8 cellular contexts compared by ENCODE assay signal in genomic region chr6:148530394-148530923, GRCh38.
DNase-seq lines count a peak whose midpoint lies in the region; ATAC-seq and TF ChIP-seq lines count a peak whose summit lies in the region.

No MANE protein-coding gene starts in this region.

- no peaks in the 10 kb centered on the region for H3K27me3 ChIP-seq in SK-N-SH (ENCODE audit: insufficient read depth)
- no peaks in the 10 kb centered on the region for H3K27me3 ChIP-seq in right atrium auricular region
- H3K27me3 ChIP-seq in smooth muscle cell (ENCODE audit: low read depth) = no peaks in the 10 kb centered on the region

- peak in 1 of 2 experiments; percentile 77; a peak in 1 of 4 replicates for TF ChIP-seq EP300 in SK-N-SH (IDR thresholded peaks at IDR 0.05; ENCODE audit: borderline replicate concordance in 1 of 2, low read depth in 1 of 2, low read length in 1 of 2)

- peak; percentile 78 for ATAC-seq in GM18520 (IDR thresholded peaks at IDR 0.05; ENCODE audit: unreplicated experiment)
- ATAC-seq in HG02938 (IDR thresholded peaks at IDR 0.05; ENCODE audit: unreplicated experiment) = peak; percentile 87
- no peak for ATAC-seq in HG03097 (IDR thresholded peaks at IDR 0.05; ENCODE audit: low FRiP score, unreplicated experiment)

- H3K36me3 ChIP-seq in SK-N-SH (replicated peaks in 1 of 2; ENCODE audit: control insufficient read depth in 1 of 2, insufficient read depth in 2 of 2, low read length in 1 of 2) = peaks cover 37 to 49% of the 10 kb centered on the region in 2 experiments
- peaks cover 66% of the 10 kb centered on the region for H3K36me3 ChIP-seq in right atrium auricular region
- no peaks in the 10 kb centered on the region for H3K36me3 ChIP-seq in smooth muscle cell (ENCODE audit: low read depth)

- TF ChIP-seq CTCF in SK-N-SH (IDR thresholded peaks at IDR 0.05) (no peak), right atrium auricular region (IDR thresholded peaks at IDR 0.05) (no peak), smooth muscle cell (IDR thresholded peaks at IDR 0.05; ENCODE audit: borderline replicate concordance, insufficient read depth, poor library complexity, severe bottlenecking) (no peak)

- peaks cover 0 to 41% of the 10 kb centered on the region in 2 experiments for H3K4me1 ChIP-seq in SK-N-SH (ENCODE audit: control insufficient read depth in 1 of 2, insufficient read depth in 2 of 2, low read depth in 1 of 2, low read length in 1 of 2)
- H3K4me1 ChIP-seq in right atrium auricular region = peaks cover 0 to 40% of the 10 kb centered on the region in 2 donors
- H3K4me1 ChIP-seq in smooth muscle cell (ENCODE audit: low read depth) = peaks cover 10% of the 10 kb centered on the region

- WGBS in SK-N-SH (ENCODE audit: low lambda C conversion rate) = 5% methylated on average over 8 of the region's 8 CpGs
- WGBS in smooth muscle cell (ENCODE audit: low lambda C conversion rate) = 7% methylated on average over 8 of the region's 8 CpGs

- no peak overlapping the region; the same call in 1 of the 2 replicates for H2AFZ ChIP-seq in SK-N-SH (ENCODE audit: low read depth)
- H2AFZ ChIP-seq in smooth muscle cell (ENCODE audit: low read depth) = no peak overlapping the region

- H3K27ac ChIP-seq in SK-N-SH (ENCODE audit: low read depth in 2 of 2, low read length in 1 of 2) (peak overlapping the region; percentile 85 to 100), right atrium auricular region (peak overlapping the region; percentile 59 to 62), smooth muscle cell (ENCODE audit: low read depth) (peak overlapping the region; percentile 72)

- H3K9ac ChIP-seq in SK-N-SH (peak overlapping the region; percentile 79), smooth muscle cell (ENCODE audit: low read depth) (peak overlapping the region; percentile 17)

- TF ChIP-seq RAD21 in SK-N-SH (IDR thresholded peaks at IDR 0.05; ENCODE audit: low read length) = no peak

- DNase-seq in SK-N-SH (no peak), right atrium auricular region (ENCODE audit: low spot score) (no peak), smooth muscle cell (lab: John Stamatoyannopoulos, UW; ENCODE audit: unreplicated experiment) (no peak), GF-D8 (lab: John Stamatoyannopoulos, UW) (no peak), UCSD-AML1 (lab: John Stamatoyannopoulos, UW; ENCODE audit: unreplicated experiment) (no peak)

- H3F3A ChIP-seq in SK-N-SH (replicated peaks; ENCODE audit: insufficient read depth) = peaks cover 47% of the 10 kb centered on the region
- peaks cover 10% of the 10 kb centered on the region for H3F3A ChIP-seq in smooth muscle cell (ENCODE audit: low read depth)

- H3K4me3 ChIP-seq in SK-N-SH (ENCODE audit: low read depth in 2 of 2, low read length in 1 of 2) (peak overlapping the region; percentile 10 to 38; a peak in 2 of 4 replicates), right atrium auricular region (peak overlapping the region in 1 of 2 donors; percentile 18), smooth muscle cell (peak overlapping the region; percentile 34)

- CTCF ChIA-PET in SK-N-SH (lab: Yijun Ruan, JAX) = no interaction called here

- H3K4me2 ChIP-seq in SK-N-SH = peak overlapping the region; percentile 43
- H3K4me2 ChIP-seq in smooth muscle cell = peak overlapping the region; percentile 77

- POLR2A ChIA-PET in SK-N-SH (lab: Yijun Ruan, JAX) = no interaction called here

- H3K79me2 ChIP-seq in SK-N-SH (ENCODE audit: insufficient read depth) (peaks cover 40% of the 10 kb centered on the region), smooth muscle cell (ENCODE audit: low read depth) (no peaks in the 10 kb centered on the region)

- H3K9me3 ChIP-seq in SK-N-SH = no peaks in the 10 kb centered on the region
- no peaks in the 10 kb centered on the region for H3K9me3 ChIP-seq in right atrium auricular region
- H3K9me3 ChIP-seq in smooth muscle cell (replicated peaks; ENCODE audit: low read depth) = no peaks in the 10 kb centered on the region

- H3K9me2 ChIP-seq in SK-N-SH = no peaks in the 10 kb centered on the region

- H4K20me1 ChIP-seq in SK-N-SH (ENCODE audit: insufficient read depth) (no peaks in the 10 kb centered on the region), smooth muscle cell (ENCODE audit: low read depth) (no peaks in the 10 kb centered on the region)

TF ChIP-seq in SK-N-SH, 30 proteins besides CTCF, POLR2A, EP300 and RAD21 (continues in another document):
- TF ChIP-seq IRF3 (IDR thresholded peaks at IDR 0.05; ENCODE audit: low read depth, low read length) = no peak
- no peak for TF ChIP-seq SIN3A (IDR thresholded peaks at IDR 0.05; ENCODE audit: borderline replicate concordance, low read depth, low read length)
- peak; percentile 87 for TF ChIP-seq PBX3 (IDR thresholded peaks at IDR 0.05)
- TF ChIP-seq RXRA (IDR thresholded peaks at IDR 0.05; ENCODE audit: borderline replicate concordance, low read depth) = peak; percentile 48; the same call in 1 of the 2 replicates
- TF ChIP-seq MAX (IDR thresholded peaks at IDR 0.05; ENCODE audit: low read depth) = peak; percentile 54
- TF ChIP-seq ELF1 (IDR thresholded peaks at IDR 0.05) = peak; percentile 24; the same call in 1 of the 2 replicates
- no peak for TF ChIP-seq GATA2 (CRISPR knock-in tag; IDR thresholded peaks at IDR 0.05)
- TF ChIP-seq EZH2phosphoT487 (IDR thresholded peaks at IDR 0.05; ENCODE audit: borderline replicate concordance, low read depth) = no peak
- peak; percentile 57; the same call in 1 of the 2 replicates for TF ChIP-seq YY1 (IDR thresholded peaks at IDR 0.05; ENCODE audit: low read depth)
- TF ChIP-seq POLR2AphosphoS5 (IDR thresholded peaks at IDR 0.05; ENCODE audit: low read depth, low read length) = no peak
- no peak; the same call in 1 of the 2 replicates for TF ChIP-seq TEAD4 (IDR thresholded peaks at IDR 0.05; ENCODE audit: borderline replicate concordance, insufficient read depth)
- 0 out of 2 replicates have a peak, but pooled peaks have one; percentile 40 for TF ChIP-seq ZBTB33 (IDR thresholded peaks at IDR 0.05; ENCODE audit: borderline replicate concordance, low read depth)
- TF ChIP-seq MEF2A (IDR thresholded peaks at IDR 0.05; ENCODE audit: borderline replicate concordance, low read depth) = peak; percentile 49; the same call in 1 of the 2 replicates
- no peak for TF ChIP-seq TAF1 (IDR thresholded peaks at IDR 0.05; ENCODE audit: borderline replicate concordance, low read depth, low read length)
- TF ChIP-seq FOSL2 (IDR thresholded peaks at IDR 0.05; ENCODE audit: borderline replicate concordance, low read depth) = peak; percentile 58
- peak; percentile 73 for TF ChIP-seq TCF12 (IDR thresholded peaks at IDR 0.05)
